8 cellular contexts compared by ENCODE assay signal in the genomic region with DNA sequence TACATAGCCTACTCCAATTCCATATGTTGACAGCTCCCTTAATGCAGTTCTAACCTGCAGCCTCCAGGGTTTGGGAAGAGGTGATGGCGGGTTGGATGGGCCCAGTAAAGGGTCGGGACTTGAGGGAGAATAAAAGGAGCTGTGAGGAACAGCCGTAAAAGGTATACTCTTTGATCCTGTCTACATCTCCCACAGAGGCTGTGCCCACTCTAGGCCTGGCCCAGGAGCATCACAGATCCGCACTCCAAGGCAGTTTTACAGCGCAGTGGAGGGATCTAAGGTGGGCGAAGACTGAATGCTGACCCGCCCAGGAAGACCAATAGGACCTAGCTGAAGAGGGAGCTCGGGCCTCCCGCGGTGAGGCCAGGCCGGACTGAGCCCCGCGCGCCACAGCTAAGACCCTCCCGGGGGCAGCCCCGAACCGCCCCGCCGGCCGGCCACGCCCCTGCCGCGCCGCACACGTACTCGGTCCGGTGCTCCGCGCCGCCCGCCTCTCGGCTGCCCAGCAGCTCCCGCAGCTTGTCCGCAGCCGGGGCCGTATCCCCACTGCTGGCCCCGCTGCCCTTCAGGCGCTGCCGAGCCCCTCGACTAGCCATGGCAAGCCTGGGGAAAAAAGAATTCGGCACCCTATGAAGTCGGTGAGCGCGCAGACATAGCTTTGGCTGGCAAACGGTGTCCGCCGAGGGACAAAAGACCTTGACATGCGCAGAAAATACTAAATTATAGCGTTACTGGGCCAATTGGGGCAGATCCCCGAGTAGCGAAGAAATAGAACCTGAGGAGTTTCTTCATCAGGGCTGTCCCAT. TPM values are rescaled to one million over a fixed set of nuclear protein-coding genes. Genes with fewer than 3 reads are reported as not detected.
DNase-seq lines count a peak whose midpoint lies in the region; ATAC-seq lines count a peak whose summit lies in the region.

TSS of gene ALG9 (minus strand) at position 695 of the 806 bp plus-strand sequence. CDS start at position 596, 99 bp downstream.

- H3K27me3 ChIP-seq in HUES48 (ENCODE audit: control insufficient read depth, insufficient read depth, low read length), result no peaks in the 10 kb centered on the region
- no peaks in the 10 kb centered on the region for H3K27me3 ChIP-seq in muscle layer of duodenum (ENCODE audit: low read depth, low read length)

- H3K27ac ChIP-seq in HUES48 (ENCODE audit: low read depth, low read length) (peak within 1 kb of the TSS; percentile 92), muscle layer of duodenum (ENCODE audit: low read length) (peak within 1 kb of the TSS; percentile 84)

- peak; percentile 89 for ATAC-seq in GM21381 (IDR thresholded peaks at IDR 0.05; ENCODE audit: unreplicated experiment)
- ATAC-seq in esophagus mucosa, result peak; percentile 80

- peak within 1 kb of the TSS; percentile 79 for H3K4me3 ChIP-seq in HUES48 (ENCODE audit: low read depth, low read length)
- H3K4me3 ChIP-seq in muscle layer of duodenum (ENCODE audit: low read depth in 1 of 2, low read length in 2 of 2), result peak within 1 kb of the TSS; percentile 92

- no peaks in the 10 kb centered on the region for H3K9me3 ChIP-seq in HUES48 (ENCODE audit: control insufficient read depth, insufficient read depth, low read length)
- H3K9me3 ChIP-seq in muscle layer of duodenum (ENCODE audit: control insufficient read depth in 1 of 2, low read length in 2 of 2), result no peaks in the 10 kb centered on the region

- H3K4me1 ChIP-seq in HUES48 (ENCODE audit: control insufficient read depth, insufficient read depth, low read length), result no peaks in the 10 kb centered on the region
- peaks cover 7 to 8% of the 10 kb centered on the region in 2 donors for H3K4me1 ChIP-seq in muscle layer of duodenum (ENCODE audit: control insufficient read depth in 1 of 2, insufficient read depth in 2 of 2, low read length in 2 of 2)

- peaks cover 19% of the 10 kb centered on the region for H3K36me3 ChIP-seq in HUES48 (ENCODE audit: control insufficient read depth, insufficient read depth, low read length)
- H3K36me3 ChIP-seq in muscle layer of duodenum (ENCODE audit: control insufficient read depth in 1 of 2, insufficient read depth in 2 of 2, low read length in 2 of 2), result peaks cover 18 to 26% of the 10 kb centered on the region in 2 donors

- H3K9ac ChIP-seq in HUES48 (ENCODE audit: low read depth, low read length), result peak within 1 kb of the TSS; percentile 38

- DNase-seq in DMS 273 (lab: John Stamatoyannopoulos, UW; ENCODE audit: unreplicated experiment) (peak; percentile 78), OCI-M1 (lab: John Stamatoyannopoulos, UW) (peak; percentile 93)
- DNase-seq in activated T-cell treated with anti-CD3 and anti-CD28 coated beads, Interleukin-2, amount 50 U/mL, for 1 hour, result peak; percentile 93
- peak; percentile 61 to 72 for DNase-seq in stimulated activated CD8-positive, alpha-beta memory T cell treated with anti-CD3 and anti-CD28 coated beads, Interleukin-7, amount 100 ng/mL, for 48 hours (ENCODE audit: extremely low read depth in 1 of 2, low read depth in 1 of 2)

RNA-seq across cellular contexts. Expression of gene ALG9, which starts in this region (rescaled TPM):
- 20.7 TPM for total RNA-seq in esophagus mucosa

Comparison
In these comparisons a context has a peak if more than half of its experiments do, and no peak if none do; other contexts are left out.
1. Peak in every context shown above with its lines: DNase-seq, ATAC-seq, H3K4me3 ChIP-seq and H3K27ac ChIP-seq.